1 cellular context compared by ENCODE assay signal in genomic region chr7:106524690-106525059, GRCh38.
TF ChIP-seq lines count a peak whose summit lies in the region.

No MANE protein-coding gene starts in this region.

TF ChIP-seq in endothelial cell of umbilical vein, 7 proteins besides CTCF, POLR2A, EP300 and RAD21 (continued from another document):
- TF ChIP-seq POLR2AphosphoS5 (IDR thresholded peaks at IDR 0.05; ENCODE audit: insufficient read depth, low read depth, low read length): no peak
